18 cellular contexts compared by ENCODE assay signal in genomic region chr6:121236984-121237383, GRCh38.
"Had no signal": no experiment of that assay in that cellular context is flagged by ENCODE, and none has a peak within 500 bp of the region (broad histone marks: within the 10 kb centered on the region; RNA-seq: fewer than 3 reads in every experiment).

No MANE protein-coding gene starts in this region.

- H3K27ac Mint-ChIP-seq: activated CD4-positive, alpha-beta T cell treated with anti-CD3 and anti-CD28 coated beads, Interleukin-2, amount 10 ng/mL, durations not matched to agents 24 days and 14 days; activated CD8-positive, alpha-beta T cell treated with anti-CD3 and anti-CD28 coated beads, Interleukin-2, amount 10 ng/mL, durations not matched to agents 7 days and 5 days; activated naive CD4-positive, alpha-beta T cell treated with anti-CD3 and anti-CD28 coated beads, Interleukin-2, amount 10 ng/mL, durations not matched to agents 7 days and 5 days; memory B cell; stimulated activated naive CD8-positive, alpha-beta T cell treated with anti-CD3 and anti-CD28 coated beads, Interleukin-15, Interleukin-2, amounts not matched to agents 100 ng/mL and 50 ng/mL, for 24 hours had no signal

- H3K9me3 ChIP-seq: ascending aorta, mucosa of descending colon, prostate gland, right atrium auricular region, tibial nerve had no signal

- H3K4me3 Mint-ChIP-seq: activated CD4-positive, alpha-beta T cell treated with anti-CD3 and anti-CD28 coated beads, Interleukin-2, amount 10 ng/mL, durations not matched to agents 24 days and 14 days; activated CD8-positive, alpha-beta T cell treated with anti-CD3 and anti-CD28 coated beads, Interleukin-2, amount 10 ng/mL, durations not matched to agents 7 days and 5 days; activated naive CD4-positive, alpha-beta T cell treated with anti-CD3 and anti-CD28 coated beads, Interleukin-2, amount 10 ng/mL, durations not matched to agents 7 days and 5 days; activated T-cell treated with anti-CD3 and anti-CD28 coated beads, Interleukin-2, amount 50 U/mL, for 4 hours; central memory CD8-positive, alpha-beta T cell; memory B cell; naive B cell; neural crest cell; stimulated activated naive CD8-positive, alpha-beta T cell treated with anti-CD3 and anti-CD28 coated beads, Interleukin-15, Interleukin-2, amounts not matched to agents 100 ng/mL and 50 ng/mL, for 24 hours had no signal

- DNase-seq: activated CD4-positive, alpha-beta T cell treated with anti-CD3 and anti-CD28 coated beads, Interleukin-2, amount 10 ng/mL, durations not matched to agents 24 days and 14 days; activated CD8-positive, alpha-beta T cell treated with anti-CD3 and anti-CD28 coated beads, Interleukin-2, amount 10 ng/mL, durations not matched to agents 7 days and 5 days; activated naive CD4-positive, alpha-beta T cell treated with anti-CD3 and anti-CD28 coated beads, Interleukin-2, amount 10 ng/mL, durations not matched to agents 7 days and 5 days; activated T-cell treated with anti-CD3 and anti-CD28 coated beads, Interleukin-2, amount 50 U/mL, for 4 hours; cortex of kidney; erythroblast; mucosa of descending colon; naive B cell; stimulated activated CD4-positive, alpha-beta T cell treated with anti-CD3 and anti-CD28 coated beads, Interleukin-12 subunit alpha, Interleukin-12 subunit beta, amount 100 ng/mL, for 4 hours; stimulated activated CD4-positive, alpha-beta T cell treated with anti-CD3 and anti-CD28 coated beads, Interleukin-2, amount 100 ng/mL, for 24 hours had no signal

- ATAC-seq: activated CD8-positive, alpha-beta T cell treated with anti-CD3 and anti-CD28 coated beads, Interleukin-2, amount 10 ng/mL, durations not matched to agents 7 days and 5 days; activated T-cell treated with anti-CD3 and anti-CD28 coated beads, Interleukin-2, amount 50 U/mL, for 4 hours; mucosa of descending colon had no signal

- H3K27me3 ChIP-seq: ascending aorta, right atrium auricular region, tibial nerve had no signal

- H3K4me1 ChIP-seq: ascending aorta, prostate gland, right atrium auricular region, tibial nerve had no signal

- H3K9me3 Mint-ChIP-seq: activated naive CD4-positive, alpha-beta T cell treated with anti-CD3 and anti-CD28 coated beads, Interleukin-2, amount 10 ng/mL, durations not matched to agents 7 days and 5 days; activated T-cell treated with anti-CD3 and anti-CD28 coated beads, Interleukin-2, amount 50 U/mL, for 4 hours; memory B cell; neural crest cell had no signal

- H3K4me1 Mint-ChIP-seq: central memory CD8-positive, alpha-beta T cell; memory B cell; naive B cell; neural crest cell had no signal

- H3K27ac ChIP-seq: ascending aorta, prostate gland, right atrium auricular region, tibial nerve had no signal

- H3K4me3 ChIP-seq: ascending aorta, mucosa of descending colon, prostate gland, right atrium auricular region, tibial nerve had no signal

- H3K27me3 Mint-ChIP-seq: activated CD4-positive, alpha-beta T cell treated with anti-CD3 and anti-CD28 coated beads, Interleukin-2, amount 10 ng/mL, durations not matched to agents 24 days and 14 days; activated naive CD4-positive, alpha-beta T cell treated with anti-CD3 and anti-CD28 coated beads, Interleukin-2, amount 10 ng/mL, durations not matched to agents 7 days and 5 days; central memory CD8-positive, alpha-beta T cell; memory B cell; naive B cell; stimulated activated naive CD8-positive, alpha-beta T cell treated with anti-CD3 and anti-CD28 coated beads, Interleukin-15, Interleukin-2, amounts not matched to agents 100 ng/mL and 50 ng/mL, for 24 hours had no signal

- H3K36me3 ChIP-seq: ascending aorta, prostate gland, right atrium auricular region had no signal
